In genomic region chr2:182605166-182605565, GRCh38 we compare ENCODE assay signal across 33 cellular contexts.
"Had no signal": no experiment of that assay in that cellular context is flagged by ENCODE, and none has a peak within 500 bp of the region (broad histone marks: within the 10 kb centered on the region; RNA-seq: fewer than 3 reads in every experiment).

No MANE protein-coding gene starts in this region.

- H3K9me3 ChIP-seq: ascending aorta had no signal

- ATAC-seq: activated CD4-positive, alpha-beta T cell treated with anti-CD3 and anti-CD28 coated beads for 36 hours; activated naive CD4-positive, alpha-beta T cell treated with anti-CD3 and anti-CD28 coated beads, Interleukin-2, amount 50 U/mL, for 72 hours; activated T-cell treated with anti-CD3 and anti-CD28 coated beads, Interleukin-2, amount 50 U/mL, for 72 hours; esophagus mucosa; T-helper 17 cell had no signal

- H3K4me3 Mint-ChIP-seq: activated CD4-positive, alpha-beta memory T cell treated with anti-CD3 and anti-CD28 coated beads, Interleukin-2, amount 10 ng/mL, durations not matched to agents 7 days and 5 days; activated CD4-positive, alpha-beta T cell treated with anti-CD3 and anti-CD28 coated beads for 36 hours; activated CD4-positive, alpha-beta T cell treated with anti-CD3 and anti-CD28 coated beads, Interleukin-2, amount 10 ng/mL, durations not matched to agents 7 days and 5 days; activated naive CD4-positive, alpha-beta T cell treated with anti-CD3 and anti-CD28 coated beads, Interleukin-2, amount 10 ng/mL, durations not matched to agents 7 days and 5 days; activated naive CD8-positive, alpha-beta T cell treated with anti-CD3 and anti-CD28 coated beads, Interleukin-2, amount 10 ng/mL, durations not matched to agents 7 days and 5 days; activated T-cell treated with anti-CD3 and anti-CD28 coated beads, Interleukin-2, amount 50 U/mL, for 24 hours; activated T-cell treated with anti-CD3 and anti-CD28 coated beads, Interleukin-2, amount 50 U/mL, for 72 hours; brain; dendritic cell treated with granulocyte-macrophage colony-stimulating factor and Interleukin-4, amounts not matched to agents 40 ng/mL and 50 ng/mL, for 4 days; endodermal cell; T-helper 17 cell; T-helper 2 cell treated with Interferon-gamma antibody and Interleukin-4, amounts not matched to agents 5 μg/mL and 100 μg/mL, for 36 hours had no signal

- DNase-seq: activated CD4-positive, alpha-beta memory T cell treated with anti-CD3 and anti-CD28 coated beads, Interleukin-2, amount 10 ng/mL, durations not matched to agents 7 days and 5 days; activated CD4-positive, alpha-beta T cell treated with anti-CD3 and anti-CD28 coated beads for 36 hours; activated CD4-positive, alpha-beta T cell treated with anti-CD3 and anti-CD28 coated beads, Interleukin-2, amount 10 ng/mL, durations not matched to agents 7 days and 5 days; activated CD4-positive, alpha-beta T cell treated with anti-CD3 and anti-CD28 coated beads, Interleukin-2, amount 50 U/mL, for 4 hours; activated CD4-positive, CD25-positive, alpha-beta regulatory T cell; activated CD4-positive, CD25-positive, alpha-beta regulatory T cell treated with anti-CD3 and anti-CD28 coated beads, Interleukin-2, amount 50 U/mL, for 72 hours; activated CD8-positive, alpha-beta memory T cell treated with anti-CD3 and anti-CD28 coated beads, Interleukin-2, amount 50 U/mL, for 48 hours; activated gamma-delta T cell; activated naive CD4-positive, alpha-beta T cell; activated naive CD4-positive, alpha-beta T cell treated with anti-CD3 and anti-CD28 coated beads, Interleukin-2, amount 10 ng/mL, durations not matched to agents 7 days and 5 days; activated naive CD8-positive, alpha-beta T cell treated with anti-CD3 and anti-CD28 coated beads, Interleukin-2, amount 10 ng/mL, durations not matched to agents 7 days and 5 days; activated T-cell treated with anti-CD3 and anti-CD28 coated beads for 4 hours; activated T-cell treated with anti-CD3 and anti-CD28 coated beads, Interleukin-2, amount 50 U/mL, for 24 hours; activated T-cell treated with anti-CD3 and anti-CD28 coated beads, Interleukin-2, amount 50 U/mL, for 72 hours; central memory CD4-positive, alpha-beta T cell; cerebellar nuclear complex; dorsolateral prefrontal cortex; effector memory CD4-positive, alpha-beta T cell; endodermal cell; foreskin fibroblast; head of caudate nucleus; T-helper 1 cell; T-helper 17 cell; T1000 had no signal

- H3K27me3 Mint-ChIP-seq: activated CD4-positive, alpha-beta memory T cell treated with anti-CD3 and anti-CD28 coated beads, Interleukin-2, amount 10 ng/mL, durations not matched to agents 7 days and 5 days; activated naive CD4-positive, alpha-beta T cell treated with anti-CD3 and anti-CD28 coated beads, Interleukin-2, amount 10 ng/mL, durations not matched to agents 7 days and 5 days; brain; dendritic cell treated with granulocyte-macrophage colony-stimulating factor and Interleukin-4, amounts not matched to agents 40 ng/mL and 50 ng/mL, for 4 days had no signal

- H3K4me3 ChIP-seq: ascending aorta, breast epithelium, cardiac muscle cell, coronary artery, dorsolateral prefrontal cortex had no signal

- H3K4me1 ChIP-seq: ascending aorta, breast epithelium had no signal

- H3K4me1 Mint-ChIP-seq: activated CD4-positive, alpha-beta memory T cell treated with anti-CD3 and anti-CD28 coated beads, Interleukin-2, amount 10 ng/mL, durations not matched to agents 7 days and 5 days; activated CD4-positive, alpha-beta T cell treated with anti-CD3 and anti-CD28 coated beads for 36 hours; activated CD4-positive, alpha-beta T cell treated with anti-CD3 and anti-CD28 coated beads, Interleukin-2, amount 10 ng/mL, durations not matched to agents 7 days and 5 days; activated naive CD4-positive, alpha-beta T cell treated with anti-CD3 and anti-CD28 coated beads, Interleukin-2, amount 10 ng/mL, durations not matched to agents 7 days and 5 days; activated naive CD8-positive, alpha-beta T cell treated with anti-CD3 and anti-CD28 coated beads, Interleukin-2, amount 10 ng/mL, durations not matched to agents 7 days and 5 days; brain; endodermal cell; T-helper 17 cell had no signal

- H3K27ac Mint-ChIP-seq: activated CD4-positive, alpha-beta memory T cell treated with anti-CD3 and anti-CD28 coated beads, Interleukin-2, amount 10 ng/mL, durations not matched to agents 7 days and 5 days; activated CD4-positive, alpha-beta T cell treated with anti-CD3 and anti-CD28 coated beads for 36 hours; activated CD4-positive, alpha-beta T cell treated with anti-CD3 and anti-CD28 coated beads, Interleukin-2, amount 10 ng/mL, durations not matched to agents 7 days and 5 days; activated naive CD4-positive, alpha-beta T cell treated with anti-CD3 and anti-CD28 coated beads, Interleukin-2, amount 10 ng/mL, durations not matched to agents 7 days and 5 days; activated naive CD4-positive, alpha-beta T cell treated with anti-CD3 and anti-CD28 coated beads, Interleukin-2, amount 50 U/mL, for 72 hours; activated naive CD8-positive, alpha-beta T cell treated with anti-CD3 and anti-CD28 coated beads, Interleukin-2, amount 10 ng/mL, durations not matched to agents 7 days and 5 days; activated T-cell treated with anti-CD3 and anti-CD28 coated beads, Interleukin-2, amount 50 U/mL, for 24 hours; activated T-cell treated with anti-CD3 and anti-CD28 coated beads, Interleukin-2, amount 50 U/mL, for 72 hours; brain; dendritic cell treated with granulocyte-macrophage colony-stimulating factor and Interleukin-4, amounts not matched to agents 40 ng/mL and 50 ng/mL, for 4 days; endodermal cell; T-helper 17 cell; T-helper 2 cell treated with Interferon-gamma antibody and Interleukin-4, amounts not matched to agents 5 μg/mL and 100 μg/mL, for 36 hours had no signal

- H3K36me3 ChIP-seq: ascending aorta, breast epithelium, cardiac muscle cell had no signal

- H3K27ac ChIP-seq: ascending aorta, breast epithelium, cardiac muscle cell, coronary artery, dorsolateral prefrontal cortex had no signal

- H3K27me3 ChIP-seq: ascending aorta, breast epithelium, cardiac muscle cell, dorsolateral prefrontal cortex had no signal

- H3K9me3 Mint-ChIP-seq: activated CD4-positive, alpha-beta T cell treated with anti-CD3 and anti-CD28 coated beads, Interleukin-2, amount 10 ng/mL, durations not matched to agents 7 days and 5 days; activated naive CD4-positive, alpha-beta T cell treated with anti-CD3 and anti-CD28 coated beads, Interleukin-2, amount 10 ng/mL, durations not matched to agents 7 days and 5 days; activated naive CD8-positive, alpha-beta T cell treated with anti-CD3 and anti-CD28 coated beads, Interleukin-2, amount 10 ng/mL, durations not matched to agents 7 days and 5 days; activated T-cell treated with anti-CD3 and anti-CD28 coated beads, Interleukin-2, amount 50 U/mL, for 24 hours; T-helper 2 cell treated with Interferon-gamma antibody and Interleukin-4, amounts not matched to agents 5 μg/mL and 100 μg/mL, for 36 hours had no signal

- H3K36me3 Mint-ChIP-seq: activated naive CD4-positive, alpha-beta T cell treated with anti-CD3 and anti-CD28 coated beads, Interleukin-2, amount 10 ng/mL, durations not matched to agents 7 days and 5 days; activated naive CD4-positive, alpha-beta T cell treated with anti-CD3 and anti-CD28 coated beads, Interleukin-2, amount 50 U/mL, for 72 hours; activated naive CD8-positive, alpha-beta T cell treated with anti-CD3 and anti-CD28 coated beads, Interleukin-2, amount 10 ng/mL, durations not matched to agents 7 days and 5 days; brain had no signal
